Comparison of ENCODE assay signal across 15 cellular contexts in genomic region chr6:6655805-6656251, GRCh38.
DNase-seq lines count a peak whose midpoint lies in the region; ATAC-seq, FAIRE-seq and TF ChIP-seq lines count a peak whose summit lies in the region.
"Had no signal": no experiment of that assay in that cellular context is flagged by ENCODE, and none has a peak within 500 bp of the region (broad histone marks: within the 10 kb centered on the region; RNA-seq: fewer than 3 reads in every experiment).

No MANE protein-coding gene starts in this region.

- H3K27me3 ChIP-seq in upper lobe of right lung: no peaks in the 10 kb centered on the region
- H3K27me3 ChIP-seq: ovary had no signal

- H3K4me3 Mint-ChIP-seq in T-helper 2 cell treated with Interferon-gamma antibody and Interleukin-4, amounts not matched to agents 5 μg/mL and 100 μg/mL, for 36 hours: peak overlapping the region; percentile 76
- no peak overlapping the region for H3K4me3 Mint-ChIP-seq in mesothelial cell of epicardium

- H3K27ac Mint-ChIP-seq in T-helper 2 cell treated with Interferon-gamma antibody and Interleukin-4, amounts not matched to agents 5 μg/mL and 100 μg/mL, for 36 hours: peak overlapping the region; percentile 99
- peak overlapping the region; percentile 27 for H3K27ac Mint-ChIP-seq in mesothelial cell of epicardium

- peaks cover 25% of the 10 kb centered on the region for H3K4me1 ChIP-seq in upper lobe of right lung
- H3K4me1 ChIP-seq: HAP-1 had no signal

- H3K4me1 Mint-ChIP-seq in T-helper 2 cell treated with Interferon-gamma antibody and Interleukin-4, amounts not matched to agents 5 μg/mL and 100 μg/mL, for 36 hours (ENCODE audit: low read depth): peaks cover 83% of the 10 kb centered on the region
- H3K4me1 Mint-ChIP-seq in mesothelial cell of epicardium: peaks cover 2% of the 10 kb centered on the region

- peaks cover 27% of the 10 kb centered on the region for H3K36me3 Mint-ChIP-seq in T-helper 2 cell treated with Interferon-gamma antibody and Interleukin-4, amounts not matched to agents 5 μg/mL and 100 μg/mL, for 36 hours (ENCODE audit: low read depth)
- no peaks in the 10 kb centered on the region for H3K36me3 Mint-ChIP-seq in mesothelial cell of epicardium

- intact Hi-C loops in upper lobe of right lung (cut with DNase I): no loop called here

- no peaks in the 10 kb centered on the region for H3K27me3 Mint-ChIP-seq in T-helper 2 cell treated with Interferon-gamma antibody and Interleukin-4, amounts not matched to agents 5 μg/mL and 100 μg/mL, for 36 hours (ENCODE audit: low read depth)
- H3K27me3 Mint-ChIP-seq in mesothelial cell of epicardium (ENCODE audit: low read depth): no peaks in the 10 kb centered on the region

- no peak overlapping the region for H3K4me3 ChIP-seq in upper lobe of right lung
- H3K4me3 ChIP-seq: HAP-1, ovary had no signal

- peak; percentile 33 for DNase-seq in stimulated activated CD4-positive, alpha-beta T cell treated with anti-CD3 and anti-CD28 coated beads, Interleukin-15, amount 100 ng/mL, for 24 hours
- no peak for DNase-seq in stimulated activated CD4-positive, alpha-beta T cell treated with anti-CD3 and anti-CD28 coated beads, Interleukin-4, amount 100 ng/mL, for 4 hours
- peak; percentile 35 for DNase-seq in T-helper 2 cell treated with Interferon-gamma antibody and Interleukin-4, amounts not matched to agents 5 μg/mL and 100 μg/mL, for 36 hours (ENCODE audit: low spot score)
- DNase-seq in mesothelial cell of epicardium (ENCODE audit: low spot score in 2 of 2, unreplicated experiment in 2 of 2): no peak
- no peak for DNase-seq in upper lobe of right lung
- no peak for DNase-seq in HTR-8/SVneo (ENCODE audit: insufficient read length, low spot score)
- DNase-seq: activated CD4-positive, alpha-beta T cell treated with anti-CD3 and anti-CD28 coated beads, Interleukin-2, amount 50 U/mL, for 4 hours; GF-D8; ovary; stimulated activated CD4-positive, alpha-beta T cell treated with anti-CD3 and anti-CD28 coated beads, Interleukin-2, amount 100 ng/mL, for 24 hours; stimulated activated naive CD4-positive, alpha-beta T cell treated with Interleukin-2 at 50 U/mL for 16 hours had no signal

- no peak for TF ChIP-seq CTCF in mesothelial cell of epicardium (IDR thresholded peaks at IDR 0.05; ENCODE audit: unreplicated experiment)
- TF ChIP-seq CTCF in upper lobe of right lung (IDR thresholded peaks at IDR 0.05): no peak

- H3K9me3 Mint-ChIP-seq in T-helper 2 cell treated with Interferon-gamma antibody and Interleukin-4, amounts not matched to agents 5 μg/mL and 100 μg/mL, for 36 hours: no peaks in the 10 kb centered on the region
- H3K9me3 Mint-ChIP-seq in mesothelial cell of epicardium: peaks cover 4% of the 10 kb centered on the region

- ATAC-seq in upper lobe of right lung: no peak
- ATAC-seq in GM19397 (IDR thresholded peaks at IDR 0.05; ENCODE audit: unreplicated experiment): no peak
- no peak for ATAC-seq in GM18870 (IDR thresholded peaks at IDR 0.05; ENCODE audit: unreplicated experiment)

- no peaks in the 10 kb centered on the region for H3K9me3 ChIP-seq in upper lobe of right lung
- H3K9me3 ChIP-seq: HAP-1, ovary had no signal

- peak overlapping the region; percentile 72 for H3K27ac ChIP-seq in upper lobe of right lung
- H3K27ac ChIP-seq: C4-2B, ovary had no signal

- no peak for FAIRE-seq in HTR-8/SVneo (lab: Jason Lieb, UNC)

- no peaks in the 10 kb centered on the region for H3K36me3 ChIP-seq in upper lobe of right lung
- H3K36me3 ChIP-seq: HAP-1, ovary had no signal

Comparison
In these comparisons a context has a peak if more than half of its experiments do, and no peak if none do; other contexts are left out.
1. DNase-seq: peak in stimulated activated CD4-positive, alpha-beta T cell treated with anti-CD3 and anti-CD28 coated beads, Interleukin-15, amount 100 ng/mL, for 24 hours (single experiment) and T-helper 2 cell treated with Interferon-gamma antibody and Interleukin-4, amounts not matched to agents 5 μg/mL and 100 μg/mL, for 36 hours (single experiment); none in stimulated activated CD4-positive, alpha-beta T cell treated with anti-CD3 and anti-CD28 coated beads, Interleukin-4, amount 100 ng/mL, for 4 hours (0 of 2), mesothelial cell of epicardium (0 of 2), upper lobe of right lung (single experiment) and HTR-8/SVneo (single experiment).